Comparison of ENCODE assay signal across 18 cellular contexts in genomic region chrX:47743504-47743903, GRCh38.
DNase-seq lines count a peak whose midpoint lies in the region; ATAC-seq and TF ChIP-seq lines count a peak whose summit lies in the region.
"Had no signal": no experiment of that assay in that cellular context is flagged by ENCODE, and none has a peak within 500 bp of the region (broad histone marks: within the 10 kb centered on the region; RNA-seq: fewer than 3 reads in every experiment).

No MANE protein-coding gene starts in this region.

- ATAC-seq in GM19023 (IDR thresholded peaks at IDR 0.05; ENCODE audit: unreplicated experiment) (no peak), GM19395 (IDR thresholded peaks at IDR 0.05; ENCODE audit: unreplicated experiment) (no peak), HG02588 (IDR thresholded peaks at IDR 0.05; ENCODE audit: unreplicated experiment) (no peak)
- ATAC-seq: activated naive CD4-positive, alpha-beta T cell treated with anti-CD3 and anti-CD28 coated beads, Interleukin-2, amount 50 U/mL, for 72 hours; HepG2; natural killer cell had no signal

- H3K4me3 ChIP-seq in fibroblast of the aortic adventitia (ENCODE audit: low read depth, low read length), result no peak overlapping the region
- H3K4me3 ChIP-seq: suprapubic skin had no signal

- no peak for TF ChIP-seq CTCF in fibroblast of the aortic adventitia (IDR thresholded peaks at IDR 0.05; ENCODE audit: insufficient read depth, low read length)

- DNase-seq in LHCN-M2 (ENCODE audit: low read depth) (peak; percentile 72), amniotic epithelial cell (ENCODE audit: low read depth) (peak; percentile 92), fibroblast of the aortic adventitia (ENCODE audit: low read depth) (peak; percentile 25), stromal cell of bone marrow (ENCODE audit: low read depth) (peak; percentile 68)
- DNase-seq: activated B cell treated with CpG ODN at 0.5 μM for 24 hours, C1 segment of cervical spinal cord, caudate nucleus, natural killer cell, NCI-H1048, NCI-H2029 treated with DMSO at 0.1 percent for 48 hours, NCI-H510A treated with DMSO at 0.1 percent for 48 hours, SHP77 treated with DMSO at 0.1 percent for 48 hours had no signal

Comparison
In these comparisons a context has a peak if more than half of its experiments do, and no peak if none do; other contexts are left out.
1. DNase-seq: peak in every context shown above with its lines; median percentile 92 in amniotic epithelial cell; 72 in LHCN-M2; 68 in stromal cell of bone marrow; 25 in fibroblast of the aortic adventitia.